ENCODE assay signal across 21 cellular contexts in genomic region chr22:45877651-45878050, GRCh38.
DNase-seq lines count a peak whose midpoint lies in the region; ATAC-seq and TF ChIP-seq lines count a peak whose summit lies in the region.
"Had no signal": no experiment of that assay in that cellular context is flagged by ENCODE, and none has a peak within 500 bp of the region (broad histone marks: within the 10 kb centered on the region; RNA-seq: fewer than 3 reads in every experiment).

No MANE protein-coding gene starts in this region.

- DNase-seq in activated T-cell treated with anti-CD3 and anti-CD28 coated beads, Interleukin-2, amount 50 U/mL, for 24 hours, result peak; percentile 2
- no peak for DNase-seq in activated T-cell treated with anti-CD3 and anti-CD28 coated beads, Interleukin-2, amount 50 U/mL, for 1 hour
- DNase-seq in NCI-H1436 (lab: John Stamatoyannopoulos, UW) (peak; percentile 65), lower lobe of right lung (peak; percentile 35), tibial artery (peak; percentile 11 to 56), dermis blood vessel endothelial cell (no peak), GM19238 (ENCODE audit: insufficient read length, low spot score) (no peak)
- DNase-seq: activated CD4-positive, alpha-beta T cell treated with anti-CD3 and anti-CD28 coated beads, Interleukin-2, amount 50 U/mL, for 1 hour; activated naive CD8-positive, alpha-beta T cell treated with anti-CD3 and anti-CD28 coated beads for 36 hours; central memory CD4-positive, alpha-beta T cell; Karpas-422; SIG-M5; stimulated activated CD4-positive, alpha-beta T cell treated with anti-CD3 and anti-CD28 coated beads, Interleukin-15, amount 100 ng/mL, for 24 hours; stimulated activated naive B cell treated with anti-CD40 and anti-IgM and Interleukin-4, amounts not matched to agents 10 μg/mL and 1 μg/mL and 100 μg/mL, for 72 hours had no signal

- H3K4me1 ChIP-seq in lower lobe of right lung (peaks cover 6% of the 10 kb centered on the region), tibial artery (peaks cover 0 to 16% (median 10%) of the 10 kb centered on the region in 4 donors)

- H3K27me3 Mint-ChIP-seq in activated T-cell treated with anti-CD3 and anti-CD28 coated beads, Interleukin-2, amount 50 U/mL, for 24 hours, result peaks cover 56% of the 10 kb centered on the region

- ATAC-seq in lower lobe of right lung, result no peak
- ATAC-seq: gastroesophageal sphincter; stimulated activated naive B cell treated with anti-CD40 and anti-IgM and Interleukin-4, amounts not matched to agents 10 μg/mL and 1 μg/mL and 100 μg/mL, for 72 hours had no signal

- H3K4me3 ChIP-seq in lower lobe of right lung, result no peak overlapping the region
- H3K4me3 ChIP-seq in tibial artery, result no peak overlapping the region
- H3K4me3 ChIP-seq: gastroesophageal sphincter, lung, Peyer's patch, thoracic aorta had no signal

- no peaks in the 10 kb centered on the region for H3K4me1 Mint-ChIP-seq in activated T-cell treated with anti-CD3 and anti-CD28 coated beads, Interleukin-2, amount 50 U/mL, for 24 hours (ENCODE audit: low read depth)
- H3K4me1 Mint-ChIP-seq: activated naive CD8-positive, alpha-beta T cell treated with anti-CD3 and anti-CD28 coated beads for 36 hours had no signal

- peaks cover 59% of the 10 kb centered on the region for H3K27me3 ChIP-seq in lower lobe of right lung (ENCODE audit: low read depth)
- peaks cover 0 to 62% of the 10 kb centered on the region in 2 donors for H3K27me3 ChIP-seq in tibial artery

- H3K27ac Mint-ChIP-seq in activated T-cell treated with anti-CD3 and anti-CD28 coated beads, Interleukin-2, amount 50 U/mL, for 24 hours, result no peak overlapping the region
- H3K27ac Mint-ChIP-seq: activated naive CD8-positive, alpha-beta T cell treated with anti-CD3 and anti-CD28 coated beads for 36 hours; B cell; stimulated activated naive B cell treated with anti-CD40 and anti-IgM and Interleukin-4, amounts not matched to agents 10 μg/mL and 1 μg/mL and 100 μg/mL, for 72 hours had no signal

- no peak for TF ChIP-seq CTCF in lower lobe of right lung (IDR thresholded peaks at IDR 0.05)
- no peak for TF ChIP-seq CTCF in tibial artery (IDR thresholded peaks at IDR 0.05)

- H3K9me3 ChIP-seq in lower lobe of right lung, result no peaks in the 10 kb centered on the region
- H3K9me3 ChIP-seq in tibial artery, result peaks cover 0 to 7% (median 3%) of the 10 kb centered on the region in 3 donors
- H3K9me3 ChIP-seq: Peyer's patch had no signal

- no peaks in the 10 kb centered on the region for H3K36me3 Mint-ChIP-seq in activated T-cell treated with anti-CD3 and anti-CD28 coated beads, Interleukin-2, amount 50 U/mL, for 24 hours (ENCODE audit: low read depth)

- intact Hi-C loops in lower lobe of right lung (cut with DNase I), result no loop called here
- intact Hi-C loops in tibial artery (cut with DNase I; ENCODE audit: low total_unique reads), result no loop called here

- H3K27ac ChIP-seq in lower lobe of right lung, result no peak overlapping the region
- H3K27ac ChIP-seq in tibial artery, result no peak overlapping the region
- H3K27ac ChIP-seq: gastroesophageal sphincter, HL-60, Peyer's patch, thoracic aorta, VCaP had no signal

- H3K9me3 Mint-ChIP-seq in activated T-cell treated with anti-CD3 and anti-CD28 coated beads, Interleukin-2, amount 50 U/mL, for 24 hours, result peaks cover 8% of the 10 kb centered on the region

- no peak overlapping the region for H3K4me3 Mint-ChIP-seq in activated T-cell treated with anti-CD3 and anti-CD28 coated beads, Interleukin-2, amount 50 U/mL, for 24 hours
- H3K4me3 Mint-ChIP-seq: activated naive CD8-positive, alpha-beta T cell treated with anti-CD3 and anti-CD28 coated beads for 36 hours; B cell; stimulated activated naive B cell treated with anti-CD40 and anti-IgM and Interleukin-4, amounts not matched to agents 10 μg/mL and 1 μg/mL and 100 μg/mL, for 72 hours had no signal

- H3K36me3 ChIP-seq in lower lobe of right lung (no peaks in the 10 kb centered on the region), tibial artery (no peaks in the 10 kb centered on the region)
- H3K36me3 ChIP-seq: gastroesophageal sphincter, Peyer's patch, thoracic aorta had no signal

Comparison
In these comparisons a context has a peak if more than half of its experiments do, and no peak if none do; other contexts are left out.
1. DNase-seq: peak in activated T-cell treated with anti-CD3 and anti-CD28 coated beads, Interleukin-2, amount 50 U/mL, for 24 hours (single experiment), NCI-H1436 (single experiment), lower lobe of right lung (single experiment) and tibial artery (2 of 2); none in activated T-cell treated with anti-CD3 and anti-CD28 coated beads, Interleukin-2, amount 50 U/mL, for 1 hour (single experiment), dermis blood vessel endothelial cell (single experiment) and GM19238 (single experiment).